Comparison of ENCODE assay signal across 20 cellular contexts in the genomic region with DNA sequence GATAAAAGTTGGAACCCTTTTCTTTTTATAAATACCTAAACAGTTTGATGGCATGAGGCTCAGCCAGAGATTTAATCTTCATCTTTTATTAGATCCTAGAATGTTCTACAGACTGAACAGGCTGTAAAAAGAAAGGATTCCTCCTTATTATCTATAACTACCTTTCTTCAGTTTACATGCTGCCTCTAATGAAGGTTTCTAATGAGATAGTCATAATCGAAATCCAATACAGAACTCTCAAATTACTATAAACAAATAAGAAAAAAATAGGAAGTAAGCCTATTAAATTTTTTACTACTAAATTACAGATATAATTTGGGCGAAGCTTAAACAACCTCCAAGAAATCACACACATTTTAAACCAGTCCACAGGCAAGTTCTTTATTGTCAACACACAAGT. TPM values are rescaled to one million over a fixed set of nuclear protein-coding genes. Genes with fewer than 3 reads are reported as not detected.
A peak's percentile ranks its signal among the peaks of the same experiment; 100 is the strongest.
DNase-seq lines count a peak whose midpoint lies in the region; ATAC-seq, FAIRE-seq and TF ChIP-seq lines count a peak whose summit lies in the region.
"Had no signal": no experiment of that assay in that cellular context is flagged by ENCODE, and none has a peak within 500 bp of the region (broad histone marks: within the 10 kb centered on the region; RNA-seq: fewer than 3 reads in every experiment).

No MANE protein-coding gene starts in this region.

- no peak for ATAC-seq in natural killer cell treated with Interleukin-12 subunit alpha and Interleukin-12 subunit beta and Interleukin-15 and Interleukin-18, amount 100 ng/mL, for 72 hours
- ATAC-seq in natural killer cell (no peak), GM21526 (IDR thresholded peaks at IDR 0.05; ENCODE audit: low FRiP score, unreplicated experiment) (no peak)
- ATAC-seq: effector memory CD8-positive, alpha-beta T cell; mucosa of descending colon had no signal

- no peaks in the 10 kb centered on the region for H3K9me3 Mint-ChIP-seq in natural killer cell treated with Interleukin-12 subunit alpha and Interleukin-12 subunit beta and Interleukin-15 and Interleukin-18, amount 100 ng/mL, for 72 hours
- H3K9me3 Mint-ChIP-seq in natural killer cell (no peaks in the 10 kb centered on the region), osteocyte (ENCODE audit: unreplicated experiment) (no peaks in the 10 kb centered on the region)
- H3K9me3 Mint-ChIP-seq in activated naive CD4-positive, alpha-beta T cell treated with anti-CD3 and anti-CD28 coated beads for 36 hours: no peaks in the 10 kb centered on the region
- H3K9me3 Mint-ChIP-seq: effector memory CD8-positive, alpha-beta T cell had no signal

- intact Hi-C loops in natural killer cell (cut with micrococcal nuclease): loop anchor here (5.0 kb wide), 1 partner anchor 47 kb away; no protein-coding TSS in a partner anchor
- intact Hi-C loops in endothelial cell of umbilical vein (cut with micrococcal nuclease): loop anchor here (5.0 kb wide), 2 partner anchors 72 to 722 kb away; a partner anchor contains a TSS
- intact Hi-C loops in lower leg skin (cut with DNase I; ENCODE audit: low total_unique reads): no loop called here
- intact Hi-C loops in activated naive CD4-positive, alpha-beta T cell treated with anti-CD3 and anti-CD28 coated beads for 36 hours (cut with micrococcal nuclease): loop anchor here (5.0 kb wide), 2 partner anchors 193 to 652 kb away; no protein-coding TSS in a partner anchor

- FAIRE-seq in endothelial cell of umbilical vein (lab: Jason Lieb, UNC): no peak
- no peak for FAIRE-seq in H54 (lab: Jason Lieb, UNC)
- FAIRE-seq: GM19239 had no signal

- no peak for TF ChIP-seq POLR2A in endothelial cell of umbilical vein (IDR thresholded peaks at IDR 0.05; ENCODE audit: low read depth, low read length)
- TF ChIP-seq POLR2A in lower leg skin (IDR thresholded peaks at IDR 0.05): no peak
- TF ChIP-seq POLR2A in H54 (IDR thresholded peaks at IDR 0.05; ENCODE audit: low read depth, low read length): no peak

- no peaks in the 10 kb centered on the region for H3K9me1 ChIP-seq in endothelial cell of umbilical vein (replicated peaks; ENCODE audit: control insufficient read depth, extremely low read depth, insufficient read depth, low read length)

- peaks cover 69% of the 10 kb centered on the region for H3K79me2 ChIP-seq in endothelial cell of umbilical vein (ENCODE audit: control insufficient read depth, insufficient read depth, low read length)

- CTCF ChIA-PET in endothelial cell of umbilical vein (lab: Charles Lee): interaction anchor here (1.0 to 7.4 kb wide), 3 partner anchors 22 to 493 kb away, joined by 3 to 92 read pairs (median 4); no protein-coding TSS in a partner anchor
- CTCF ChIA-PET in activated naive CD4-positive, alpha-beta T cell treated with anti-CD3 and anti-CD28 coated beads for 36 hours (lab: Charles Lee): interaction anchor here (0.6 to 2.4 kb wide), 4 partner anchors 14 to 72 kb away, joined by 3 to 6 read pairs (median 3); no protein-coding TSS in a partner anchor

- H2AFZ ChIP-seq in endothelial cell of umbilical vein (ENCODE audit: low read depth, low read length): no peak overlapping the region

- no peak for TF ChIP-seq CTCF in natural killer cell (IDR thresholded peaks at IDR 0.05)
- no peak for TF ChIP-seq CTCF in endothelial cell of umbilical vein (IDR thresholded peaks at IDR 0.05; ENCODE audit: extremely low read depth in 1 of 2, insufficient read depth in 1 of 2, low read depth in 1 of 2, low read length in 2 of 2)
- TF ChIP-seq CTCF in osteocyte (IDR thresholded peaks at IDR 0.05): no peak
- TF ChIP-seq CTCF in lower leg skin (IDR thresholded peaks at IDR 0.05): no peak

- DNase-seq in natural killer cell treated with Interleukin-12 subunit alpha and Interleukin-12 subunit beta and Interleukin-15 and Interleukin-18, amount 100 ng/mL, for 72 hours (ENCODE audit: low spot score): no peak
- no peak for DNase-seq in natural killer cell
- no peak for DNase-seq in endothelial cell of umbilical vein (ENCODE audit: low read depth, low spot score)
- no peak for DNase-seq in osteocyte (ENCODE audit: extremely low spot score, unreplicated experiment)
- no peak for DNase-seq in lower leg skin (ENCODE audit: low spot score in 2 of 2)
- DNase-seq in activated naive CD4-positive, alpha-beta T cell treated with anti-CD3 and anti-CD28 coated beads for 36 hours: no peak
- DNase-seq in H54 (ENCODE audit: insufficient read length, low spot score): no peak
- DNase-seq: ACHN; cerebellar nuclear complex; effector memory CD8-positive, alpha-beta T cell; EL; MM.1S; mucosa of descending colon; NCI-H1930; NCI-H510A; ovary; Right ventricle myocardium superior had no signal

- dilution Hi-C loops in endothelial cell of umbilical vein (cut with MboI; ENCODE audit: extremely low pct_ligation_motif_present, low sequenced_read_pairs): no loop called here

- H3K27me3 Mint-ChIP-seq in natural killer cell treated with Interleukin-12 subunit alpha and Interleukin-12 subunit beta and Interleukin-15 and Interleukin-18, amount 100 ng/mL, for 72 hours: no peaks in the 10 kb centered on the region
- H3K27me3 Mint-ChIP-seq in natural killer cell (ENCODE audit: low read depth in 2 of 2) (no peaks in the 10 kb centered on the region), osteocyte (ENCODE audit: unreplicated experiment) (no peaks in the 10 kb centered on the region)
- H3K27me3 Mint-ChIP-seq in activated naive CD4-positive, alpha-beta T cell treated with anti-CD3 and anti-CD28 coated beads for 36 hours (ENCODE audit: low read depth): no peaks in the 10 kb centered on the region
- H3K27me3 Mint-ChIP-seq: effector memory CD8-positive, alpha-beta T cell had no signal

- peaks cover 48% of the 10 kb centered on the region in 2 donors for H3K4me1 Mint-ChIP-seq in natural killer cell treated with Interleukin-12 subunit alpha and Interleukin-12 subunit beta and Interleukin-15 and Interleukin-18, amount 100 ng/mL, for 72 hours (ENCODE audit: low read depth in 2 of 2)
- peaks cover 55 to 59% of the 10 kb centered on the region in 2 donors for H3K4me1 Mint-ChIP-seq in natural killer cell
- H3K4me1 Mint-ChIP-seq in osteocyte (ENCODE audit: unreplicated experiment): peaks cover 65% of the 10 kb centered on the region
- peaks cover 58% of the 10 kb centered on the region for H3K4me1 Mint-ChIP-seq in activated naive CD4-positive, alpha-beta T cell treated with anti-CD3 and anti-CD28 coated beads for 36 hours (ENCODE audit: low read depth)

- H3K27ac Mint-ChIP-seq in natural killer cell treated with Interleukin-12 subunit alpha and Interleukin-12 subunit beta and Interleukin-15 and Interleukin-18, amount 100 ng/mL, for 72 hours: peak overlapping the region; percentile 62 to 76
- peak overlapping the region in 1 of 2 donors; percentile 78 for H3K27ac Mint-ChIP-seq in natural killer cell
- H3K27ac Mint-ChIP-seq in osteocyte (ENCODE audit: unreplicated experiment): peak overlapping the region; percentile 61
- H3K27ac Mint-ChIP-seq in activated naive CD4-positive, alpha-beta T cell treated with anti-CD3 and anti-CD28 coated beads for 36 hours: no peak overlapping the region

- no peaks in the 10 kb centered on the region for H3K9me3 ChIP-seq in endothelial cell of umbilical vein (replicated peaks; ENCODE audit: control insufficient read depth, insufficient read depth, low read length)
- H3K9me3 ChIP-seq: mucosa of descending colon, ovary, tibial nerve had no signal

- WGBS in lower leg skin, 2 donors: 53 to 72% methylated on average over 2 of the region's 2 CpGs

- H3K4me3 ChIP-seq in endothelial cell of umbilical vein (replicated peaks in 1 of 3; ENCODE audit: insufficient read depth in 1 of 3, low read depth in 1 of 3, low read length in 3 of 3) (peak overlapping the region in 1 of 3 experiments; percentile 51), lower leg skin (ENCODE audit: low read depth, poor library complexity, severe bottlenecking) (no peak overlapping the region)
- H3K4me3 ChIP-seq: mucosa of descending colon, ovary, tibial nerve had no signal

- H3K36me3 ChIP-seq in endothelial cell of umbilical vein (ENCODE audit: control insufficient read depth in 2 of 2, extremely low read depth in 1 of 2, insufficient read depth in 2 of 2, low read length in 2 of 2): peaks cover 0 to 13% of the 10 kb centered on the region in 2 experiments
- H3K36me3 ChIP-seq: ovary had no signal

- H3K4me2 ChIP-seq in endothelial cell of umbilical vein (ENCODE audit: insufficient read depth, low read length): peak overlapping the region; percentile 97

- no peak overlapping the region for H3K9ac ChIP-seq in endothelial cell of umbilical vein (replicated peaks; ENCODE audit: extremely low read depth, insufficient read depth, low read length)

- POLR2A ChIA-PET in endothelial cell of umbilical vein (lab: Charles Lee): interaction anchor here (0.7 kb wide), 1 partner anchor 20 kb away, joined by 3 read pairs; no protein-coding TSS in a partner anchor

- H3K27ac ChIP-seq in endothelial cell of umbilical vein (ENCODE audit: insufficient read depth, low read depth, low read length): peak overlapping the region; percentile 63
- H3K27ac ChIP-seq: ovary had no signal

- no peak overlapping the region for H3K4me3 Mint-ChIP-seq in natural killer cell treated with Interleukin-12 subunit alpha and Interleukin-12 subunit beta and Interleukin-15 and Interleukin-18, amount 100 ng/mL, for 72 hours
- no peak overlapping the region for H3K4me3 Mint-ChIP-seq in natural killer cell
- no peak overlapping the region for H3K4me3 Mint-ChIP-seq in osteocyte (ENCODE audit: unreplicated experiment)
- H3K4me3 Mint-ChIP-seq in activated naive CD4-positive, alpha-beta T cell treated with anti-CD3 and anti-CD28 coated beads for 36 hours: no peak overlapping the region

- H3K27me3 ChIP-seq in endothelial cell of umbilical vein (ENCODE audit: control insufficient read depth in 2 of 2, insufficient read depth in 2 of 2, low read length in 2 of 2): no peaks in the 10 kb centered on the region
- H3K27me3 ChIP-seq: ovary, tibial nerve had no signal

- no TSS peak for BruUV-seq in endothelial cell of umbilical vein (replicated peaks; lab: Mats Ljungman, UMichigan)

- peaks cover 26% of the 10 kb centered on the region for H3K36me3 Mint-ChIP-seq in natural killer cell treated with Interleukin-12 subunit alpha and Interleukin-12 subunit beta and Interleukin-15 and Interleukin-18, amount 100 ng/mL, for 72 hours
- H3K36me3 Mint-ChIP-seq in natural killer cell (peaks cover 8% of the 10 kb centered on the region), osteocyte (ENCODE audit: unreplicated experiment) (peaks cover 35% of the 10 kb centered on the region)
- peaks cover 29% of the 10 kb centered on the region for H3K36me3 Mint-ChIP-seq in activated naive CD4-positive, alpha-beta T cell treated with anti-CD3 and anti-CD28 coated beads for 36 hours (ENCODE audit: low read depth)

- peaks cover 3% of the 10 kb centered on the region for H4K20me1 ChIP-seq in endothelial cell of umbilical vein (replicated peaks; ENCODE audit: control insufficient read depth, extremely low read depth, insufficient read depth, low read length)

- H3K4me1 ChIP-seq in endothelial cell of umbilical vein (ENCODE audit: control insufficient read depth, extremely low read depth, insufficient read depth, low read length): peaks cover 43% of the 10 kb centered on the region

RNA-seq across cellular contexts. Expression of a gene that starts 5.0 kb away (rescaled TPM):
- total RNA-seq in natural killer cell treated with Interleukin-12 subunit alpha and Interleukin-12 subunit beta and Interleukin-15 and Interleukin-18, amount 100 ng/mL, for 72 hours: 100 to 1,000 TPM in 1 of 2 donors, 10 to 100 TPM in 1; 87.7 to 103 TPM
- total RNA-seq in natural killer cell: 100 to 1,000 TPM; 244 to 310 (median 261) TPM
- 90.1 and 92.4 TPM in 2 replicates for total RNA-seq in endothelial cell of umbilical vein
- 19.3 and 26.7 TPM in 2 replicates for polyA plus RNA-seq in endothelial cell of umbilical vein
- polyA plus RNA-seq in endothelial cell of umbilical vein (2011; cell fraction: cytosol; rRNA removed): 33.7 and 36.0 TPM in 2 replicates
- 88.9 and 115 TPM in 2 replicates for polyA plus RNA-seq in endothelial cell of umbilical vein (2011; cell fraction: nucleus; rRNA removed)
- polyA plus RNA-seq in endothelial cell of umbilical vein (2012): 62.1 and 76.9 TPM in 2 replicates
- polyA minus RNA-seq in endothelial cell of umbilical vein: 74.5 and 98.5 TPM in 2 replicates
- polyA minus RNA-seq in endothelial cell of umbilical vein (2011; cell fraction: cytosol; rRNA and poly(A)+ RNA removed): 29.9 TPM
- 128 and 154 TPM in 2 replicates for polyA minus RNA-seq in endothelial cell of umbilical vein (2011; cell fraction: nucleus; rRNA and poly(A)+ RNA removed)
- total RNA-seq in osteocyte: 106 and 111 TPM in 2 replicates
- 100 to 1,000 TPM; 120 to 141 (median 130) TPM for total RNA-seq in lower leg skin
- total RNA-seq in activated naive CD4-positive, alpha-beta T cell treated with anti-CD3 and anti-CD28 coated beads for 36 hours: 10 to 100 TPM; 44.3 to 45.4 TPM
